Comparison of ENCODE assay signal across 9 cellular contexts in the genomic region with DNA sequence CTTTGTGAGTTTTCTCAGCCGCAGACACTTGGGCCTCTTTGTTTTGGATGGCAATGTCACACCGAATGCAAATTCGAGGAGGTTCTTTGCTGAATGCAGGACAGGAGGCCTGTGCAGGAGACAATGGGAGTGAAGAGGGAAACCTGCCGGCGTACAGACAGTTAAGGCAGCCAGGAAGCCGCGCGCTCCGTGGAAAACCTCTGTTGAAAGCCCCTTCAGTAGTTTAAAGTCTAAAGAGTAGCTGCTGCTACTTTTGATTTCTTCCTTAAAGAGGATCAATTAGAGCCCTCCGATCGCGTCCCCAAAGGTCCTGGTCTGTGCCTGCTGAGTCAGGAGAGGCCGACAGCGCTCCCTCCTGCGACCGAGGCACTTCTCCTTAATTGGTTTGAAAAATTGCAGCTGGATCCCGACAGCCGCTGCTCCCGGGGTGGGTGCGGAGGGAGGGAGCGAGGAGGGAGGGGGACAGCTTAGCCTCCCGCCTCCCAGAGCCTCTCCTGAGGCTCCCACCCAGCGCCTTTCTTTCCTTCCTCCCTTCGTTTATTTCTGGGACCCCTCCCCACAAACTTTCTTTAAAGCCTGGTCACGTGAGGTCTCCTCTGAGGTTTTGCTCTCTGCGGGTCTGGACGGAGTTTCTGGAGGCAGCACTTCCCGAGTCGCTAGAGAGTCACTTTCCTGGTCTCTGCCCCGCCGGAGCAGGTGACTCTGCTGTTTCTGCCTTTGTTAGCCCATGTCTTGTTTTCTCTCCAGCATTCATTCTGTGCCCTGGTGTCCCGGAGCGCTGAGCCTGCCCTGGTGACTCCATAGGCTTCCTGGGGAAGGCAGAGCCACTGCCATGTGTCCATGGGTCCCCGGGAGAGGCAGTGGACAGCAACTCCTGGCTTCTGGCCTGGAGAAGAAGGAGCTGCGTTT. TPM values are rescaled to one million over a fixed set of nuclear protein-coding genes. Genes with fewer than 3 reads are reported as not detected.
A peak's percentile ranks its signal among the peaks of the same experiment; 100 is the strongest.
DNase-seq lines count a peak whose midpoint lies in the region; ATAC-seq, FAIRE-seq and TF ChIP-seq lines count a peak whose summit lies in the region.
"Had no signal": no experiment of that assay in that cellular context is flagged by ENCODE, and none has a peak within 500 bp of the region (broad histone marks: within the 10 kb centered on the region; RNA-seq: fewer than 3 reads in every experiment).

No MANE protein-coding gene starts in this region.

- ATAC-seq in activated T-cell treated with anti-CD3 and anti-CD28 coated beads, Interleukin-2, amount 50 U/mL, for 72 hours (replicated peaks in 1 of 2) = no peak
- ATAC-seq in heart right ventricle (peak; percentile 78 to 89 (median 84)), omental fat pad (ENCODE audit: low FRiP score) (peak; percentile 58), GM18909 (IDR thresholded peaks at IDR 0.05; ENCODE audit: poor library complexity, unreplicated experiment) (no peak), GM18870 (IDR thresholded peaks at IDR 0.05; ENCODE audit: unreplicated experiment) (no peak)

- H3K4me3 ChIP-seq in heart right ventricle = peak overlapping the region in 9 of 10 donors; percentile 35 to 72 (median 65)

- intact Hi-C loops in heart right ventricle (cut with DNase I) = loop anchor here in 1 of 10 donors (10.0 kb wide), 1 partner anchor 171 kb away; no protein-coding TSS in a partner anchor

- H3K27ac ChIP-seq in heart right ventricle = peak overlapping the region in 8 of 10 donors; percentile 51 to 79 (median 68)

- H3K4me1 ChIP-seq in heart right ventricle = peaks cover 0 to 24% (median 5%) of the 10 kb centered on the region in 9 donors

- WGBS in heart right ventricle, 2 donors = 2% methylated on average over 35 of the region's 35 CpGs

- H3K4me1 Mint-ChIP-seq in activated T-cell treated with anti-CD3 and anti-CD28 coated beads, Interleukin-2, amount 50 U/mL, for 72 hours (ENCODE audit: low read depth) = peaks cover 16% of the 10 kb centered on the region

- H3K36me3 ChIP-seq in heart right ventricle = no peaks in the 10 kb centered on the region

- no peaks in the 10 kb centered on the region for H3K9me3 Mint-ChIP-seq in activated T-cell treated with anti-CD3 and anti-CD28 coated beads, Interleukin-2, amount 50 U/mL, for 72 hours

- peaks cover 1 to 2% of the 10 kb centered on the region in 2 donors for H3K36me3 Mint-ChIP-seq in activated T-cell treated with anti-CD3 and anti-CD28 coated beads, Interleukin-2, amount 50 U/mL, for 72 hours (ENCODE audit: insufficient read depth in 2 of 2)

- no peaks in the 10 kb centered on the region for H3K9me3 ChIP-seq in heart right ventricle

- no peak for FAIRE-seq in GM19239 (lab: Jason Lieb, UNC)
- FAIRE-seq: islet of Langerhans had no signal

- peak overlapping the region; percentile 64 to 84 for H3K4me3 Mint-ChIP-seq in activated T-cell treated with anti-CD3 and anti-CD28 coated beads, Interleukin-2, amount 50 U/mL, for 72 hours

- peaks cover 12% of the 10 kb centered on the region for H3K27me3 Mint-ChIP-seq in activated T-cell treated with anti-CD3 and anti-CD28 coated beads, Interleukin-2, amount 50 U/mL, for 72 hours (ENCODE audit: low read depth)

- DNase-seq in COLO668 (lab: John Stamatoyannopoulos, UW; ENCODE audit: unreplicated experiment) (peak; percentile 22), NCI-H1417 treated with DMSO at 0.1 percent for 48 hours (lab: John Stamatoyannopoulos, UW) (peak; percentile 1), heart right ventricle (peak; percentile 61 to 64), omental fat pad (ENCODE audit: low spot score) (no peak), GM19239 (ENCODE audit: insufficient read length, low spot score) (no peak)
- no peak for DNase-seq in activated T-cell treated with anti-CD3 and anti-CD28 coated beads, Interleukin-2, amount 50 U/mL, for 72 hours

- TF ChIP-seq CTCF in heart right ventricle (IDR thresholded peaks at IDR 0.05) = peak in 3 of 9 donors; percentile 38 to 42 (median 41)
- TF ChIP-seq CTCF in omental fat pad (IDR thresholded peaks at IDR 0.05) = no peak

- no peak overlapping the region for H3K27ac Mint-ChIP-seq in activated T-cell treated with anti-CD3 and anti-CD28 coated beads, Interleukin-2, amount 50 U/mL, for 72 hours

- no peaks in the 10 kb centered on the region for H3K27me3 ChIP-seq in heart right ventricle

RNA-seq across cellular contexts. Expression of a gene that starts 22.3 kb away (rescaled TPM):
- total RNA-seq in activated T-cell treated with anti-CD3 and anti-CD28 coated beads, Interleukin-2, amount 50 U/mL, for 72 hours = 10 to 100 TPM in 1 of 2 donors, 1 to 10 TPM in 1; 8.2 to 10.8 TPM
- total RNA-seq in heart right ventricle (1 to 10 TPM; 2.1 to 5.8 (median 3.6) TPM), omental fat pad (10 to 100 TPM in 2 of 4 donors, 1 to 10 TPM in 2; 6.0 to 22.5 (median 10.1) TPM)
- 10 to 100 TPM in 1 of 2 donors, 1 to 10 TPM in 1; 3.4 to 12.0 TPM for polyA plus RNA-seq in heart right ventricle

RNA-seq across cellular contexts. Expression of a gene that starts 59.0 kb away (rescaled TPM):
- total RNA-seq in activated T-cell treated with anti-CD3 and anti-CD28 coated beads, Interleukin-2, amount 50 U/mL, for 72 hours = under 1 TPM in 1 of 2 donors, not detected in 1; 0.05 TPM
- total RNA-seq in heart right ventricle = 10 to 100 TPM in 3 of 10 donors, 1 to 10 TPM in 7; 6.3 to 12.2 (median 9.2) TPM
- 1 to 10 TPM; 3.8 to 5.5 TPM for polyA plus RNA-seq in heart right ventricle
- 1 to 10 TPM in 2 of 4 donors, under 1 TPM in 2; 0.56 to 1.8 (median 1.3) TPM for total RNA-seq in omental fat pad

Comparison
In these comparisons a context has a peak if more than half of its experiments do, and no peak if none do; other contexts are left out.
1. DNase-seq: peak in COLO668 (single experiment), NCI-H1417 treated with DMSO at 0.1 percent for 48 hours (single experiment) and heart right ventricle (2 of 2); none in activated T-cell treated with anti-CD3 and anti-CD28 coated beads, Interleukin-2, amount 50 U/mL, for 72 hours (0 of 2), omental fat pad (single experiment) and GM19239 (single experiment).
2. ATAC-seq: peak in heart right ventricle (8 of 8) and omental fat pad (single experiment); none in activated T-cell treated with anti-CD3 and anti-CD28 coated beads, Interleukin-2, amount 50 U/mL, for 72 hours (0 of 2), GM18909 (single experiment) and GM18870 (single experiment).